In genomic region chr3:49646236-49646635, GRCh38 we compare ENCODE assay signal across 2 cellular contexts.
TF ChIP-seq lines count a peak whose summit lies in the region.

No MANE protein-coding gene starts in this region.

TF ChIP-seq in liver, 16 proteins besides CTCF, POLR2A, EP300 and RAD21:
- no peak for TF ChIP-seq NR2F2 (IDR thresholded peaks at IDR 0.05)
- peak; percentile 63 to 73 for TF ChIP-seq HNF4A (conservative IDR thresholded peaks at IDR 0.05)
- TF ChIP-seq RXRA (IDR thresholded peaks at IDR 0.05), result peak in 1 of 2 donors; percentile 29
TF ChIP-seq in liver: peak in this region for 2.

TF ChIP-seq in HepG2, 621 proteins besides CTCF, POLR2A, EP300 and RAD21:
- TF ChIP-seq SAP130 (CRISPR knock-in tag; IDR thresholded peaks at IDR 0.05; ENCODE audit: low read depth) (no peak), TEAD2 (CRISPR knock-in tag; IDR thresholded peaks at IDR 0.05) (no peak), YEATS2 (CRISPR knock-in tag; IDR thresholded peaks at IDR 0.05; ENCODE audit: borderline replicate concordance) (no peak), ZMYM3 (CRISPR knock-in tag; IDR thresholded peaks at IDR 0.05) (no peak), GABPA (IDR thresholded peaks at IDR 0.05; ENCODE audit: low read depth, low read length) (no peak), GABPA (CRISPR knock-in tag; IDR thresholded peaks at IDR 0.05; ENCODE audit: low read depth) (no peak), ZSCAN31 (CRISPR knock-in tag; IDR thresholded peaks at IDR 0.05; ENCODE audit: low read depth) (no peak), ETV6 (CRISPR knock-in tag; conservative IDR thresholded peaks at IDR 0.05) (no peak), ZNF724P (CRISPR knock-in tag; IDR thresholded peaks at IDR 0.05; ENCODE audit: borderline replicate concordance) (no peak), ZUFSP (CRISPR knock-in tag; IDR thresholded peaks at IDR 0.05; ENCODE audit: borderline replicate concordance) (no peak), MYC (CRISPR knock-in tag; IDR thresholded peaks at IDR 0.05; ENCODE audit: borderline replicate concordance) (no peak), ZNF512 (CRISPR knock-in tag; IDR thresholded peaks at IDR 0.05) (no peak), MED8 (CRISPR knock-in tag; IDR thresholded peaks at IDR 0.05; ENCODE audit: insufficient replicate concordance) (no peak), ZNF260 (CRISPR knock-in tag; IDR thresholded peaks at IDR 0.05; ENCODE audit: borderline replicate concordance, low read depth) (no peak), CREB1 (IDR thresholded peaks at IDR 0.05) (no peak), CREB1 (CRISPR knock-in tag; IDR thresholded peaks at IDR 0.05) (no peak)
